ENCODE assay signal across 14 cellular contexts in the genomic region with DNA sequence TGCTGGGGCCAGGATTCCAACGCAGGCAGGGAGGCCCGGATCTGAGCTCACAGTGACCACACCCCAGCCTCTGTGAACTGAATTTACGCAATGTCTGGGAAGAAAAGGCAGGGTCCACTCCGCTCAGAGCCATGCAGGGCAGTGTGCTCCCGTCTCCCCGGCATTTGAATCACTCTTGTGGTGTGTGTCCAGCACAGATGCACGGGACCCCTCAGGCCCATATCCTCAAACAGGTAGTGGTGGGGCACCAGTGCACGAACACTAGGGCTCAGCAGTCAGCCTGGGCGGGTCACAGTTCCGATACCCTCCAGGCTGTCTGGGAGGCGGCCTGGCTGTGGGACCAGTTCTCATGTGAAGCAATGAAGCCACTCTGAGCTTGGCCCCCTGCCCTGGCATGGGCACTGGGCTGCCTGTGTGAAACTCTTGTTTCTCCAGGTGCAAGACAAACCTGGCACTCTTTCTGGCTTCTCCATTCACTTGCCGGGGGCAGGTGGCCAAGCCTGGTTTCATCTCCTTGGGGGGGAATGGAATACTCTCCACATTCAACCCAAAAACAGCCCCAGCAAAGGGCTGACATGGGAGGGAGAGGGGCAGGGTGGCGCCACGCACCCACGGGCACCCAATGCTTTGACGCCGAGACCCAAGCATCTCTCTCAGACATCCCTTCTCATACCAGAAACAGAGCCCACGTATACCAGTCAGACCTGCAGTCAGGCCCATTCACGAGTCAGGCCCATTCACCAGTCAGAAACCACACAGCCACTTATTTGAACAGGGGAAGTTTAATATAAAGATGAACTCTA. TPM values are rescaled to one million over a fixed set of nuclear protein-coding genes. Genes with fewer than 3 reads are reported as not detected.
DNase-seq lines count a peak whose midpoint lies in the region; ATAC-seq and TF ChIP-seq lines count a peak whose summit lies in the region.
"Had no signal": no experiment of that assay in that cellular context is flagged by ENCODE, and none has a peak within 500 bp of the region (broad histone marks: within the 10 kb centered on the region; RNA-seq: fewer than 3 reads in every experiment).

No MANE protein-coding gene starts in this region.

- no peak overlapping the region for H3T11ph ChIP-seq in H9 (ENCODE audit: low read length)

- H3K4me3 ChIP-seq in left ventricle myocardium inferior: no peak overlapping the region
- H3K4me3 ChIP-seq in CD8-positive, alpha-beta T cell (ENCODE audit: low read depth, low read length): no peak overlapping the region

- H3K4me1 ChIP-seq in H9 (ENCODE audit: insufficient read depth, low read length): no peaks in the 10 kb centered on the region
- H3K4me1 ChIP-seq in left ventricle myocardium inferior: peaks cover 34% of the 10 kb centered on the region
- H3K4me1 ChIP-seq in CD8-positive, alpha-beta T cell (ENCODE audit: insufficient read depth, low read length): no peaks in the 10 kb centered on the region

- peaks cover 4 to 7% of the 10 kb centered on the region in 2 experiments; a peak in 3 of 4 replicates for H3K4me1 Mint-ChIP-seq in H9
- H3K4me1 Mint-ChIP-seq in CD8-positive, alpha-beta T cell (ENCODE audit: low read depth): no peaks in the 10 kb centered on the region

- DNase-seq in H9 (no peak), amniotic epithelial cell (ENCODE audit: low read depth) (peak; percentile 67), left ventricle myocardium inferior (peak; percentile 58), sciatic nerve (ENCODE audit: low spot score) (no peak)
- DNase-seq in CD8-positive, alpha-beta T cell: no peak
- DNase-seq: activated CD4-positive, alpha-beta memory T cell treated with anti-CD3 and anti-CD28 coated beads for 36 hours; Kasumi-1; NCI-H524; SW 1271 had no signal

- CTCF ChIA-PET in CD8-positive, alpha-beta T cell (lab: Charles Lee): no interaction called here

- H2AFZ ChIP-seq in H9 (ENCODE audit: low read length): no peak overlapping the region

- peaks cover 0 to 4% of the 10 kb centered on the region in 2 experiments; a peak in 2 of 5 replicates for H3K9me3 Mint-ChIP-seq in H9
- no peaks in the 10 kb centered on the region for H3K9me3 Mint-ChIP-seq in CD8-positive, alpha-beta T cell
- H3K9me3 Mint-ChIP-seq: activated CD4-positive, alpha-beta memory T cell treated with anti-CD3 and anti-CD28 coated beads for 36 hours; neural crest cell; stimulated activated naive CD8-positive, alpha-beta T cell treated with anti-CD3 and anti-CD28 coated beads, Interleukin-15, Interleukin-2, amounts not matched to agents 100 ng/mL and 50 ng/mL, for 24 hours had no signal

- no peak overlapping the region for H3K4me2 ChIP-seq in H9 (ENCODE audit: insufficient read depth, insufficient read length, low read length)

- no peak overlapping the region for H3K14ac ChIP-seq in H9 (ENCODE audit: insufficient read depth, low read length)

- H2BK120ac ChIP-seq in H9 (ENCODE audit: low read depth, low read length, poor library complexity, severe bottlenecking): no peak overlapping the region

- no peak overlapping the region for H2BK15ac ChIP-seq in H9 (ENCODE audit: low read depth, low read length)

- WGBS in H9 (ENCODE audit: extremely low coverage, insufficient read length, low lambda C conversion rate): no CpG with 5 or more reads among the region's 19 CpGs

- POLR2A ChIA-PET in CD8-positive, alpha-beta T cell (lab: Charles Lee): no interaction called here

- no peak overlapping the region for H3K18ac ChIP-seq in H9 (ENCODE audit: insufficient read length, low read depth, low read length)

- no peak overlapping the region for H4K5ac ChIP-seq in H9 (ENCODE audit: insufficient read length, low read depth, low read length)

- no peaks in the 10 kb centered on the region for H3K79me2 ChIP-seq in H9 (ENCODE audit: insufficient read depth, low read length)

- H3K36me3 ChIP-seq in left ventricle myocardium inferior: peaks cover 29% of the 10 kb centered on the region
- H3K36me3 ChIP-seq in CD8-positive, alpha-beta T cell (ENCODE audit: insufficient read depth, low read length): no peaks in the 10 kb centered on the region

- H2BK5ac ChIP-seq in H9 (ENCODE audit: insufficient read length, low read length): no peak overlapping the region

- no peak overlapping the region for H3K9ac ChIP-seq in H9 (ENCODE audit: extremely low read depth, insufficient read length, low read length)

- no peaks in the 10 kb centered on the region for H3K23me2 ChIP-seq in H9 (ENCODE audit: insufficient read length, low read depth, low read length, poor library complexity, severe bottlenecking)

- intact Hi-C loops in left ventricle myocardium inferior (cut with micrococcal nuclease): no loop called here
- intact Hi-C loops in sciatic nerve (cut with DNase I): no loop called here
- intact Hi-C loops in CD8-positive, alpha-beta T cell (cut with DNase I, micrococcal nuclease): no loop called here

- H3K27me3 Mint-ChIP-seq in H9 (ENCODE audit: low read depth): no peaks in the 10 kb centered on the region; the same call in 1 of the 2 replicates
- peaks cover 2% of the 10 kb centered on the region for H3K27me3 Mint-ChIP-seq in CD8-positive, alpha-beta T cell (ENCODE audit: low read depth)
- H3K27me3 Mint-ChIP-seq: activated CD4-positive, alpha-beta memory T cell treated with anti-CD3 and anti-CD28 coated beads for 36 hours; stimulated activated naive CD8-positive, alpha-beta T cell treated with anti-CD3 and anti-CD28 coated beads, Interleukin-15, Interleukin-2, amounts not matched to agents 100 ng/mL and 50 ng/mL, for 24 hours had no signal

- H3K23ac ChIP-seq in H9 (ENCODE audit: insufficient read length, low read depth, low read length): no peak overlapping the region

- H3K56ac ChIP-seq in H9 (ENCODE audit: insufficient read length, low read depth, low read length): no peak overlapping the region

- H2BK12ac ChIP-seq in H9 (ENCODE audit: insufficient read length, low read depth, low read length): no peak overlapping the region

- H3K27me3 ChIP-seq in H9 (ENCODE audit: insufficient read depth, low read length): no peaks in the 10 kb centered on the region
- no peaks in the 10 kb centered on the region for H3K27me3 ChIP-seq in left ventricle myocardium inferior (ENCODE audit: low read depth)
- H3K27me3 ChIP-seq in CD8-positive, alpha-beta T cell (ENCODE audit: insufficient read depth, low read length): no peaks in the 10 kb centered on the region

- no peak overlapping the region for H2BK20ac ChIP-seq in H9 (ENCODE audit: low read depth, low read length, poor library complexity, severe bottlenecking)

- H3K4me3 Mint-ChIP-seq in H9: no peak overlapping the region
- no peak overlapping the region for H3K4me3 Mint-ChIP-seq in CD8-positive, alpha-beta T cell
- H3K4me3 Mint-ChIP-seq: activated CD4-positive, alpha-beta memory T cell treated with anti-CD3 and anti-CD28 coated beads for 36 hours; neural crest cell; stimulated activated naive CD8-positive, alpha-beta T cell treated with anti-CD3 and anti-CD28 coated beads, Interleukin-15, Interleukin-2, amounts not matched to agents 100 ng/mL and 50 ng/mL, for 24 hours had no signal

- no peak overlapping the region for H4K91ac ChIP-seq in H9 (ENCODE audit: insufficient read length, low read depth, low read length)

- H2AK5ac ChIP-seq in H9 (ENCODE audit: insufficient read length, low read length): no peak overlapping the region

- TF ChIP-seq CTCF in H9 (conservative IDR thresholded peaks at IDR 0.05): no peak
- TF ChIP-seq CTCF in left ventricle myocardium inferior (IDR thresholded peaks at IDR 0.05; ENCODE audit: borderline replicate concordance): no peak
- TF ChIP-seq CTCF in CD8-positive, alpha-beta T cell (IDR thresholded peaks at IDR 0.05): no peak

- H4K8ac ChIP-seq in H9 (replicated peaks; ENCODE audit: insufficient read length, low read depth, low read length): no peak overlapping the region

- no peak overlapping the region for H3K4ac ChIP-seq in H9 (ENCODE audit: low read depth, low read length)

- H4K20me1 ChIP-seq in H9 (ENCODE audit: control insufficient read depth, insufficient read depth, insufficient read length): no peaks in the 10 kb centered on the region

- H3K36me3 Mint-ChIP-seq in H9 (ENCODE audit: insufficient read depth in 1 of 3, low read depth in 3 of 3): peaks cover 18 to 46% (median 39%) of the 10 kb centered on the region in 3 experiments
- peaks cover 32% of the 10 kb centered on the region for H3K36me3 Mint-ChIP-seq in CD8-positive, alpha-beta T cell

- no peaks in the 10 kb centered on the region for H3K9me3 ChIP-seq in H9 (ENCODE audit: control insufficient read depth, low read depth, low read length)
- H3K9me3 ChIP-seq in left ventricle myocardium inferior (replicated peaks): no peaks in the 10 kb centered on the region
- no peaks in the 10 kb centered on the region for H3K9me3 ChIP-seq in CD8-positive, alpha-beta T cell (ENCODE audit: low read length)

- H3K27ac Mint-ChIP-seq in H9: peak overlapping the region in 2 of 3 experiments; percentile 67 to 77; a peak in 3 of 7 replicates
- H3K27ac Mint-ChIP-seq in CD8-positive, alpha-beta T cell: no peak overlapping the region
- H3K27ac Mint-ChIP-seq: activated CD4-positive, alpha-beta memory T cell treated with anti-CD3 and anti-CD28 coated beads for 36 hours had no signal

- H3K79me1 ChIP-seq in H9 (ENCODE audit: insufficient read depth, low read depth, low read length, poor library complexity, severe bottlenecking): no peaks in the 10 kb centered on the region

- ATAC-seq in sciatic nerve (peak; percentile 89), HG03097 (IDR thresholded peaks at IDR 0.05; ENCODE audit: low FRiP score, unreplicated experiment) (no peak), GM18868 (IDR thresholded peaks at IDR 0.05; ENCODE audit: unreplicated experiment) (no peak)
- ATAC-seq in CD8-positive, alpha-beta T cell: no peak
- ATAC-seq in activated CD4-positive, CD25-positive, alpha-beta regulatory T cell treated with anti-CD3 and anti-CD28 coated beads, Interleukin-2, amount 50 U/mL, for 24 hours: no peak

- H3K27ac ChIP-seq in H9 (ENCODE audit: insufficient read length, low read depth, low read length) (no peak overlapping the region), left ventricle myocardium inferior (replicated peaks) (peak overlapping the region; percentile 82)
- no peak overlapping the region for H3K27ac ChIP-seq in CD8-positive, alpha-beta T cell (ENCODE audit: low read depth, low read length)

RNA-seq across cellular contexts. Expression of a gene that starts 14.3 kb away (rescaled TPM):
- 117 and 124 TPM in 2 replicates for total RNA-seq in H9 (2021)
- 39.1 TPM for total RNA-seq in left ventricle myocardium inferior
- total RNA-seq in sciatic nerve: 49.8 TPM
- 10 to 100 TPM; 33.9 to 40.0 TPM for total RNA-seq in CD8-positive, alpha-beta T cell

RNA-seq across cellular contexts. Expression of a gene that starts 19.2 kb away (rescaled TPM):
- total RNA-seq in H9 (2021) (42.0 and 44.2 TPM in 2 replicates), left ventricle myocardium inferior (17.5 TPM), sciatic nerve (85.2 TPM)
- 100 to 1,000 TPM; 120 TPM for total RNA-seq in CD8-positive, alpha-beta T cell

Comparison
In these comparisons a context has a peak if more than half of its experiments do, and no peak if none do; other contexts are left out.
1. DNase-seq: peak in amniotic epithelial cell (single experiment) and left ventricle myocardium inferior (single experiment); none in H9 (single experiment), sciatic nerve (single experiment) and CD8-positive, alpha-beta T cell (0 of 7).